24 cellular contexts compared by ENCODE assay signal in the genomic region with DNA sequence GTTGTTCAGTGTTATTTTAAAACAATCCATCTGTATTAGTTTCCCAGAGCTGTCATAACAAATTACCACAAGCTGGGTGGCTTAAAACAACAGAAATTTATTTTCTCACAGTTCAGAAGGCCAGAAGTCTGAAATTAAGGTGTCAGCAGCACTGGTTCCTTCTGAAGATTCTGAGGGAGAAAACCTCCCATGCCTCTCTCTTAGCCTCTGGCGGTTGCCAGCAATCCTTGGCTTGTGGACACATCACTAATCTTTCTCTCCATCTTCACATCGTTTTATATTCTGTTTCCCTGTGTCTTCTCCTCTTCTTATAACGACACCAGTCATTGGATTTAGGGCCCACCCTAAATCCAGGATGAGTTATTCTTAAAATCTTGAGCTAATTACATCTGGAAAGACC.
DNase-seq lines count a peak whose midpoint lies in the region; ATAC-seq, FAIRE-seq and TF ChIP-seq lines count a peak whose summit lies in the region.
"Had no signal": no experiment of that assay in that cellular context is flagged by ENCODE, and none has a peak within 500 bp of the region (broad histone marks: within the 10 kb centered on the region; RNA-seq: fewer than 3 reads in every experiment).

No MANE protein-coding gene starts in this region.

- TF ChIP-seq EP300 in A549 (IDR thresholded peaks at IDR 0.05): no peak

- intact Hi-C loops in Calu3 (cut with micrococcal nuclease; ENCODE audit: unreplicated experiment): no loop called here

- H3K9me3 ChIP-seq in A549 (peaks cover 14% of the 10 kb centered on the region; the same call in 2 of the 3 replicates), RWPE2 (ENCODE audit: severe bottlenecking) (no peaks in the 10 kb centered on the region), esophagus (ENCODE audit: control insufficient read depth in 2 of 2, insufficient read depth in 1 of 2, low read depth in 1 of 2, low read length in 1 of 2) (no peaks in the 10 kb centered on the region), MG63 (peaks cover 5% of the 10 kb centered on the region)
- H3K9me3 ChIP-seq: BE2C had no signal

- POLR2A ChIA-PET in A549 (lab: Yijun Ruan, JAX): interaction anchor here (1.5 to 2.9 kb wide), 2 partner anchors 19 to 67 kb away, joined by 3 to 18 read pairs; no protein-coding TSS in a partner anchor

- ATAC-seq in A549 (no peak), RWPE2 (ENCODE audit: low read depth) (no peak), GM18517 (IDR thresholded peaks at IDR 0.05; ENCODE audit: unreplicated experiment) (no peak)
- no peak for ATAC-seq in activated CD4-positive, CD25-positive, alpha-beta regulatory T cell treated with anti-CD3 and anti-CD28 coated beads, Interleukin-2, amount 50 U/mL, for 24 hours
- ATAC-seq: GM23338 had no signal

- H3K27ac ChIP-seq in A549: peak overlapping the region; percentile 95
- H3K27ac ChIP-seq in RWPE2 (ENCODE audit: poor library complexity, severe bottlenecking): peak overlapping the region; percentile 86
- H3K27ac ChIP-seq in esophagus (ENCODE audit: low read depth in 2 of 2, low read length in 1 of 2): peak overlapping the region; percentile 60 to 70
- H3K27ac ChIP-seq: HL-60 had no signal

- H3K36me3 ChIP-seq in RWPE2 (ENCODE audit: low read depth) (no peaks in the 10 kb centered on the region), esophagus (ENCODE audit: control insufficient read depth in 2 of 2, insufficient read depth in 2 of 2, low read length in 1 of 2) (no peaks in the 10 kb centered on the region), MG63 (no peaks in the 10 kb centered on the region)
- H3K36me3 ChIP-seq: BE2C had no signal

- no TSS peak for BruUV-seq in Calu3 (replicated peaks; lab: Mats Ljungman, UMichigan)

- FAIRE-seq in A549 (lab: Jason Lieb, UNC) (no peak), HTR-8/SVneo (lab: Jason Lieb, UNC) (no peak)
- FAIRE-seq: G401.6, GM12891, H54 had no signal

- H3K27me3 Mint-ChIP-seq in Calu3 (ENCODE audit: unreplicated experiment): no peaks in the 10 kb centered on the region

- peak overlapping the region; percentile 92 for H3K4me2 ChIP-seq in A549
- H3K4me2 ChIP-seq: GM23338 had no signal

- no peak for TF ChIP-seq RAD21 in A549 (conservative IDR thresholded peaks at IDR 0.05 in 1 of 2, IDR thresholded peaks at IDR 0.05 in 1 of 2)

- TF ChIP-seq POLR2A in A549 (IDR thresholded peaks at IDR 0.05; ENCODE audit: low read length): no peak

- peaks cover 46% of the 10 kb centered on the region for H3K36me3 Mint-ChIP-seq in Calu3 (ENCODE audit: insufficient read depth, unreplicated experiment)
- H3K36me3 Mint-ChIP-seq: CD4-positive, CD25-positive, alpha-beta regulatory T cell; IgD-negative memory B cell had no signal

- H3K27ac Mint-ChIP-seq in Calu3 (ENCODE audit: unreplicated experiment): peak overlapping the region; percentile 89
- H3K27ac Mint-ChIP-seq: CD4-positive, CD25-positive, alpha-beta regulatory T cell; CD8-positive, alpha-beta memory T cell; GM23338; HFFc6; IgD-negative memory B cell had no signal

- WGBS in A549 (ENCODE audit: missing lambda C conversion rate): 89% methylated on average over 3 of the region's 3 CpGs
- WGBS in esophagus, 2 donors: 91 to 95% methylated on average over 3 of the region's 3 CpGs

- TF ChIP-seq CTCF in A549 (IDR thresholded peaks at IDR 0.05) (no peak), Calu3 (IDR thresholded peaks at IDR 0.05; ENCODE audit: unreplicated experiment) (no peak), RWPE2 (IDR thresholded peaks at IDR 0.05; ENCODE audit: poor library complexity, severe bottlenecking) (no peak)

- peak overlapping the region; percentile 60 for H3K4me3 Mint-ChIP-seq in Calu3 (ENCODE audit: low read depth, unreplicated experiment)
- H3K4me3 Mint-ChIP-seq: CD4-positive, CD25-positive, alpha-beta regulatory T cell; CD8-positive, alpha-beta memory T cell; GM23338; HFFc6 had no signal

- H3K4me3 ChIP-seq in A549: no peak overlapping the region
- no peak overlapping the region for H3K4me3 ChIP-seq in RWPE2 (ENCODE audit: severe bottlenecking)
- H3K4me3 ChIP-seq in esophagus (ENCODE audit: low read depth in 1 of 2, low read length in 2 of 2): no peak overlapping the region
- no peak overlapping the region for H3K4me3 ChIP-seq in MG63
- H3K4me3 ChIP-seq: GM23338 had no signal

- H3K27me3 ChIP-seq in RWPE2 (ENCODE audit: insufficient read depth, poor library complexity, severe bottlenecking): no peaks in the 10 kb centered on the region
- no peaks in the 10 kb centered on the region for H3K27me3 ChIP-seq in esophagus (ENCODE audit: control insufficient read depth in 1 of 2, insufficient read depth in 2 of 2, low read length in 2 of 2)
- no peaks in the 10 kb centered on the region for H3K27me3 ChIP-seq in MG63
- H3K27me3 ChIP-seq: BE2C had no signal

- H3K4me1 Mint-ChIP-seq in Calu3 (ENCODE audit: low read depth, unreplicated experiment): peaks cover 85% of the 10 kb centered on the region
- H3K4me1 Mint-ChIP-seq: CD4-positive, CD25-positive, alpha-beta regulatory T cell; IgD-negative memory B cell had no signal

- CTCF ChIA-PET in A549 (lab: Yijun Ruan, JAX): interaction anchor here (1.4 to 1.8 kb wide), 2 partner anchors 14 to 114 kb away, joined by 3 to 4 read pairs; no protein-coding TSS in a partner anchor
- CTCF ChIA-PET in Calu3 (lab: Charles Lee): interaction anchor here (1.2 to 2.8 kb wide), 3 partner anchors 9 to 28 kb away, joined by 3 to 18 read pairs (median 11); no protein-coding TSS in a partner anchor

- no peak for DNase-seq in A549 (ENCODE audit: low read depth in 1 of 2, low spot score in 1 of 2)
- no peak for DNase-seq in Calu3
- no peak for DNase-seq in RWPE2 (ENCODE audit: low spot score)
- no peak for DNase-seq in MG63
- no peak for DNase-seq in HTR-8/SVneo (ENCODE audit: insufficient read length, low spot score)
- DNase-seq: ACHN; BE2C; C1 segment of cervical spinal cord; CD4-positive, CD25-positive, alpha-beta regulatory T cell; CD8-positive, alpha-beta memory T cell; COR-L47; DND-41; HCEC 1CT; HFFc6; KG1 had no signal

- peaks cover 3% of the 10 kb centered on the region for H3K9me3 Mint-ChIP-seq in Calu3 (ENCODE audit: low read depth, unreplicated experiment)
- H3K9me3 Mint-ChIP-seq: HFFc6 had no signal

- H3K4me1 ChIP-seq in A549 (peaks cover 85% of the 10 kb centered on the region), RWPE2 (ENCODE audit: insufficient read depth, poor library complexity, severe bottlenecking) (peaks cover 63% of the 10 kb centered on the region), esophagus (ENCODE audit: control insufficient read depth in 2 of 2, insufficient read depth in 2 of 2, low read length in 1 of 2) (no peaks in the 10 kb centered on the region)
- H3K4me1 ChIP-seq: BE2C had no signal

TF ChIP-seq in A549, 52 proteins besides CTCF, POLR2A, EP300 and RAD21:
- TF ChIP-seq ELK1 (IDR thresholded peaks at IDR 0.05; ENCODE audit: low read depth, low read length) (no peak), USF2 (IDR thresholded peaks at IDR 0.05) (no peak)
